2 cellular contexts compared by ENCODE assay signal in genomic region chr18:48024009-48024512, GRCh38.
TF ChIP-seq lines count a peak whose summit lies in the region.

No MANE protein-coding gene starts in this region.

TF ChIP-seq in SK-N-SH, 30 proteins besides CTCF, POLR2A, EP300 and RAD21 (continued from another document):
- no peak for TF ChIP-seq MAX (IDR thresholded peaks at IDR 0.05; ENCODE audit: low read depth)
- no peak for TF ChIP-seq MEF2A (IDR thresholded peaks at IDR 0.05; ENCODE audit: borderline replicate concordance, low read depth)

TF ChIP-seq in SK-N-SH treated with all-trans-retinoic acid at 6 μM for 48 hours, 23 proteins besides CTCF, POLR2A, EP300 and RAD21 (continued from another document):
- no peak for TF ChIP-seq PATZ1 (CRISPR knock-in tag; IDR thresholded peaks at IDR 0.05; ENCODE audit: borderline replicate concordance)
- TF ChIP-seq GLIS3 (CRISPR knock-in tag; IDR thresholded peaks at IDR 0.05) = no peak
- no peak for TF ChIP-seq TCF4 (CRISPR knock-in tag; IDR thresholded peaks at IDR 0.05; ENCODE audit: borderline replicate concordance)
- no peak for TF ChIP-seq POU6F1 (CRISPR knock-in tag; IDR thresholded peaks at IDR 0.05; ENCODE audit: borderline replicate concordance, low read depth)
